16 cellular contexts compared by ENCODE assay signal in genomic region chr17:40832840-40833239, GRCh38. TPM values are rescaled to one million over a fixed set of nuclear protein-coding genes. Genes with fewer than 3 reads are reported as not detected.
DNase-seq lines count a peak whose midpoint lies in the region; ATAC-seq and TF ChIP-seq lines count a peak whose summit lies in the region.
"Had no signal": no experiment of that assay in that cellular context is flagged by ENCODE, and none has a peak within 500 bp of the region (broad histone marks: within the 10 kb centered on the region; RNA-seq: fewer than 3 reads in every experiment).

No MANE protein-coding gene starts in this region.

- no peaks in the 10 kb centered on the region for H3K9me3 Mint-ChIP-seq in MCF 10A (ENCODE audit: unreplicated experiment)
- no peaks in the 10 kb centered on the region for H3K9me3 Mint-ChIP-seq in CD8-positive, alpha-beta T cell

- TF ChIP-seq CTCF in MCF 10A (IDR thresholded peaks at IDR 0.05; ENCODE audit: unreplicated experiment) (no peak), breast epithelium (IDR thresholded peaks at IDR 0.05) (no peak), PC-9 (conservative IDR thresholded peaks at IDR 0.05) (no peak), tibial artery (IDR thresholded peaks at IDR 0.05) (no peak)
- TF ChIP-seq CTCF in CD8-positive, alpha-beta T cell (IDR thresholded peaks at IDR 0.05): no peak

- ATAC-seq in GM19324 (IDR thresholded peaks at IDR 0.05; ENCODE audit: low FRiP score, unreplicated experiment): no peak
- no peak for ATAC-seq in CD8-positive, alpha-beta T cell
- ATAC-seq: HCT116 had no signal

- H3K4me3 ChIP-seq in breast epithelium: no peak overlapping the region
- no peak overlapping the region for H3K4me3 ChIP-seq in PC-9
- no peak overlapping the region for H3K4me3 ChIP-seq in tibial artery
- no peak overlapping the region for H3K4me3 ChIP-seq in CD8-positive, alpha-beta T cell (ENCODE audit: low read depth, low read length)

- no peak for TF ChIP-seq POLR2A in breast epithelium (IDR thresholded peaks at IDR 0.05)

- CTCF ChIA-PET in MCF 10A (lab: Yijun Ruan, JAX) (interaction anchor here (0.9 to 1.1 kb wide), 2 partner anchors 830 to 863 kb away, joined by 3 to 4 read pairs; no protein-coding TSS in a partner anchor), PC-9 (lab: Charles Lee) (interaction anchor here (0.7 kb wide), 1 partner anchor 59 kb away, joined by 3 read pairs; no protein-coding TSS in a partner anchor)
- CTCF ChIA-PET in CD8-positive, alpha-beta T cell (lab: Charles Lee): interaction anchor here (0.6 to 1.2 kb wide), 3 partner anchors 27 to 829 kb away, joined by 3 to 4 read pairs (median 3); no protein-coding TSS in a partner anchor

- POLR2A ChIA-PET in MCF 10A (lab: Yijun Ruan, JAX): interaction anchor here (0.6 to 12.6 kb wide), 8 partner anchors 10 to 686 kb away, joined by 3 to 352 read pairs (median 4); partner anchors contain the start of gene KRT15
- POLR2A ChIA-PET in PC-9 (lab: Charles Lee; ENCODE audit: unreplicated experiment): interaction anchor here (0.6 kb wide), 1 partner anchor 195 kb away, joined by 7 read pairs; no protein-coding TSS in a partner anchor
- POLR2A ChIA-PET in CD8-positive, alpha-beta T cell (lab: Charles Lee): interaction anchor here (0.8 to 1.3 kb wide), 2 partner anchors 9 to 34 kb away, joined by 3 read pairs; no protein-coding TSS in a partner anchor

- intact Hi-C loops in MCF 10A (cut with micrococcal nuclease): no loop called here
- intact Hi-C loops in breast epithelium (cut with DNase I; ENCODE audit: low total_unique reads): no loop called here
- intact Hi-C loops in PC-9 (cut with micrococcal nuclease; ENCODE audit: unreplicated experiment): no loop called here
- intact Hi-C loops in tibial artery (cut with DNase I; ENCODE audit: low total_unique reads): no loop called here
- intact Hi-C loops in CD8-positive, alpha-beta T cell (cut with DNase I, micrococcal nuclease): no loop called here

- H3K4me2 ChIP-seq in PC-9: no peak overlapping the region

- H3F3A ChIP-seq in PC-9 (ENCODE audit: insufficient read depth, low read depth): 0 out of 2 replicates have a peak, but pooled peaks cover 3% of the 10 kb centered on the region

- no peaks in the 10 kb centered on the region for H4K20me1 ChIP-seq in PC-9 (ENCODE audit: insufficient read depth)

- H3K36me3 Mint-ChIP-seq in MCF 10A (ENCODE audit: insufficient read depth, unreplicated experiment): peaks cover 25% of the 10 kb centered on the region
- peaks cover 16% of the 10 kb centered on the region for H3K36me3 Mint-ChIP-seq in CD8-positive, alpha-beta T cell

- peak overlapping the region; percentile 59 for H3K27ac Mint-ChIP-seq in MCF 10A (ENCODE audit: low read depth, unreplicated experiment)
- H3K27ac Mint-ChIP-seq in CD8-positive, alpha-beta T cell: no peak overlapping the region

- H3K79me2 ChIP-seq in PC-9 (ENCODE audit: low read depth): no peaks in the 10 kb centered on the region

- H3K4me1 Mint-ChIP-seq in MCF 10A (ENCODE audit: insufficient read depth, unreplicated experiment): peaks cover 21% of the 10 kb centered on the region
- peaks cover 5% of the 10 kb centered on the region for H3K4me1 Mint-ChIP-seq in CD8-positive, alpha-beta T cell (ENCODE audit: low read depth)

- no peak overlapping the region for H3K4me3 Mint-ChIP-seq in MCF 10A (ENCODE audit: unreplicated experiment)
- H3K4me3 Mint-ChIP-seq in CD8-positive, alpha-beta T cell: no peak overlapping the region

- H3K4me1 ChIP-seq in breast epithelium (no peaks in the 10 kb centered on the region), PC-9 (replicated peaks; ENCODE audit: insufficient read depth) (no peaks in the 10 kb centered on the region), tibial artery (peaks cover 0 to 20% (median 5%) of the 10 kb centered on the region in 4 donors)
- no peaks in the 10 kb centered on the region for H3K4me1 ChIP-seq in CD8-positive, alpha-beta T cell (ENCODE audit: insufficient read depth, low read length)

- BruUV-seq in MCF 10A (replicated peaks; lab: Mats Ljungman, UMichigan) (no TSS peak), PC-9 (replicated peaks; lab: Mats Ljungman, UMichigan) (no TSS peak)

- DNase-seq in MCF 10A (ENCODE audit: unreplicated experiment) (no peak), breast epithelium (ENCODE audit: low spot score in 2 of 2) (no peak), PC-9 (no peak), tibial artery (no peak)
- no peak for DNase-seq in CD8-positive, alpha-beta T cell
- DNase-seq: C1 segment of cervical spinal cord, EL, MV-4-11, NCI-H1417, NCI-H1930, NCI-H526 treated with DMSO at 0.1 percent for 48 hours had no signal

- H3K27me3 ChIP-seq in breast epithelium: no peaks in the 10 kb centered on the region
- H3K27me3 ChIP-seq in PC-9 (ENCODE audit: insufficient read depth, low read depth): no peaks in the 10 kb centered on the region
- no peaks in the 10 kb centered on the region for H3K27me3 ChIP-seq in tibial artery
- H3K27me3 ChIP-seq in CD8-positive, alpha-beta T cell (ENCODE audit: insufficient read depth, low read length): no peaks in the 10 kb centered on the region

- no peak overlapping the region for H3K27ac ChIP-seq in breast epithelium
- H3K27ac ChIP-seq in PC-9: 0 out of 2 replicates have a peak overlapping the region, but pooled peaks have one; percentile 16
- H3K27ac ChIP-seq in tibial artery: peak overlapping the region; percentile 14 to 32
- H3K27ac ChIP-seq in CD8-positive, alpha-beta T cell (ENCODE audit: low read depth, low read length): no peak overlapping the region
- H3K27ac ChIP-seq: 22Rv1, RWPE1 had no signal

- H3K9me3 ChIP-seq in breast epithelium (no peaks in the 10 kb centered on the region), PC-9 (ENCODE audit: insufficient read depth, low read depth) (no peaks in the 10 kb centered on the region), tibial artery (no peaks in the 10 kb centered on the region)
- no peaks in the 10 kb centered on the region for H3K9me3 ChIP-seq in CD8-positive, alpha-beta T cell (ENCODE audit: low read length)

- no peaks in the 10 kb centered on the region for H3K9me2 ChIP-seq in PC-9 (ENCODE audit: insufficient read depth)

- H3K36me3 ChIP-seq in breast epithelium (no peaks in the 10 kb centered on the region), PC-9 (ENCODE audit: low read depth) (peaks cover 3% of the 10 kb centered on the region; the same call in 1 of the 2 replicates), tibial artery (peaks cover 0 to 19% (median 0%) of the 10 kb centered on the region in 3 donors)
- H3K36me3 ChIP-seq in CD8-positive, alpha-beta T cell (ENCODE audit: insufficient read depth, low read length): no peaks in the 10 kb centered on the region

- H3K27me3 Mint-ChIP-seq in MCF 10A (ENCODE audit: insufficient read depth, unreplicated experiment): no peaks in the 10 kb centered on the region
- H3K27me3 Mint-ChIP-seq in CD8-positive, alpha-beta T cell (ENCODE audit: low read depth): no peaks in the 10 kb centered on the region

- H2AFZ ChIP-seq in PC-9: no peak overlapping the region

RNA-seq across cellular contexts. Expression of gene KRT10, which starts 10.4 kb away (rescaled TPM):
- 95.5 and 116 TPM in 2 replicates for total RNA-seq in MCF 10A (2022)
- 10 to 100 TPM in 1 of 3 donors, 1 to 10 TPM in 2; 6.2 to 14.7 (median 7.6) TPM for total RNA-seq in breast epithelium
- 22.5 and 49.4 TPM in 2 replicates for total RNA-seq in PC-9 (2021)
- total RNA-seq in CD8-positive, alpha-beta T cell: 10 to 100 TPM; 43.3 to 54.4 TPM

RNA-seq across cellular contexts. Expression of gene KRT28, which starts 33.1 kb away (rescaled TPM):
- total RNA-seq in MCF 10A (2022) (not detected in 2 replicates), breast epithelium (not detected), PC-9 (2021) (not detected in 2 replicates)
- not detected for total RNA-seq in CD8-positive, alpha-beta T cell
- total RNA-seq: HT1080 had no signal

RNA-seq across cellular contexts. Expression of gene KRT12, which starts 34.2 kb away (rescaled TPM):
- not detected in 2 replicates for total RNA-seq in MCF 10A (2022)
- not detected for total RNA-seq in breast epithelium
- total RNA-seq in PC-9 (2021): not detected in 2 replicates
- not detected for total RNA-seq in CD8-positive, alpha-beta T cell
- total RNA-seq: HT1080 had no signal

RNA-seq across cellular contexts. Expression of gene KRT27, which starts 50.5 kb away (rescaled TPM):
- total RNA-seq in MCF 10A (2022): not detected in 2 replicates
- total RNA-seq in breast epithelium: not detected
- not detected in 2 replicates for total RNA-seq in PC-9 (2021)
- not detected for total RNA-seq in CD8-positive, alpha-beta T cell
- total RNA-seq: HT1080 had no signal

RNA-seq across cellular contexts. Expression of gene KRT20, which starts 52.2 kb away (rescaled TPM):
- total RNA-seq in MCF 10A (2022) (not detected in 2 replicates), breast epithelium (1 to 10 TPM in 1 of 3 donors, not detected in 2; 6.6 TPM), PC-9 (2021) (not detected in 2 replicates)
- not detected for total RNA-seq in CD8-positive, alpha-beta T cell
- total RNA-seq: HT1080 had no signal

Comparison
In these comparisons a context has a peak if more than half of its experiments do, and no peak if none do; other contexts are left out.
1. H3K27ac ChIP-seq: peak in PC-9 (single experiment) and tibial artery (2 of 2); none in breast epithelium (0 of 2) and CD8-positive, alpha-beta T cell (single experiment).